Comparison of ENCODE assay signal across 8 cellular contexts in the genomic region with DNA sequence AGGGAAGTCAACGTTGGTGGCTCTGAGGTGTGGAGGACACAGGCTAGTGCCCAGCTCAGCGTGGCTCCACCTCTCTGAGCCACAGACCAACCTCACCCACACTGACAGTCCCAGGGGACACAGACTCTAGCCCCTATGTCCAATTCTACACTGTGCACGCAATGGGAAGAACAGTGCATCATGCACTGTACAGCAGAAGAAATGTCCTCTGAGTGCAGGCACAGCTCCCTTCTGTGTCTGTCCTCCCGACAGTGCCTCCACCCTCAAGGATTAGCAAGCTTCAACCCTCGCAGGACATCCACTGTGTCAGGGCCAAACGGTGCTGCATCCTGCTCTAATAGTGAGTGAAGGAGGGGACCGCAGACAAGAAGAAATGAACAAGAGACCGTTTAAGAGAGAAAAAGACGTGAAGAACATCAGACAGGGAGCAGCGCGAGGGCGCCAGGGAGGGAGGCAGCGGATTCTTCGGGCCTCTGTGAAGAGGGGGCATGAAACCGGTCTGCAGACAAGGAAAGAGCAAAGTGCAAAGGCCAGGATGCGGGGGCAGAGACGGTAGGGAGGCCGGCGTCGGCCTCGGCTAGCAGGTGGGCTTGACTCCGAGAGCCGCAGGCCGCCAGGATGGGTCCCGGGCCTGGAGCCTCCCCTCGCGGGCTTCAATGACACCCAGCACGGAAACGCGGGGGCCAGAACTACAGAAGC. TPM values are rescaled to one million over a fixed set of nuclear protein-coding genes. Genes with fewer than 3 reads are reported as not detected.
DNase-seq lines count a peak whose midpoint lies in the region; ATAC-seq, FAIRE-seq and TF ChIP-seq lines count a peak whose summit lies in the region.

No MANE protein-coding gene starts in this region.

- no peak overlapping the region for H3K4ac ChIP-seq in H9 (ENCODE audit: low read depth, low read length)

- peak overlapping the region; percentile 53 for H3K9ac ChIP-seq in H9 (ENCODE audit: extremely low read depth, insufficient read length, low read length)

- H3K27me3 ChIP-seq in H9 (ENCODE audit: insufficient read depth, low read length) (no peaks in the 10 kb centered on the region), ascending aorta (no peaks in the 10 kb centered on the region), right lobe of liver (no peaks in the 10 kb centered on the region), transverse colon (no peaks in the 10 kb centered on the region)

- H4K91ac ChIP-seq in H9 (ENCODE audit: insufficient read length, low read depth, low read length), result no peak overlapping the region

- no peak overlapping the region for H2AFZ ChIP-seq in H9 (ENCODE audit: low read length)

- H3K9me3 ChIP-seq in A549 (no peaks in the 10 kb centered on the region), H9 (ENCODE audit: control insufficient read depth, low read depth, low read length) (no peaks in the 10 kb centered on the region), ascending aorta (no peaks in the 10 kb centered on the region), right lobe of liver (no peaks in the 10 kb centered on the region), transverse colon (no peaks in the 10 kb centered on the region)

- no peak; a peak in 1 of 5 replicates for TF ChIP-seq RAD21 in A549 (conservative IDR thresholded peaks at IDR 0.05 in 1 of 2, IDR thresholded peaks at IDR 0.05 in 1 of 2)

- ATAC-seq in A549 (peak; percentile 8 to 10; a peak in 5 of 6 replicates), right lobe of liver (no peak), GM19395 (IDR thresholded peaks at IDR 0.05; ENCODE audit: unreplicated experiment) (no peak)

- no peaks in the 10 kb centered on the region for H3K27me3 Mint-ChIP-seq in H9 (ENCODE audit: low read depth)

- TF ChIP-seq EP300 in A549 (IDR thresholded peaks at IDR 0.05) (no peak), transverse colon (IDR thresholded peaks at IDR 0.05; ENCODE audit: low read depth) (no peak)

- peaks cover 10% of the 10 kb centered on the region for H3K23me2 ChIP-seq in H9 (ENCODE audit: insufficient read length, low read depth, low read length, poor library complexity, severe bottlenecking)

- H3K14ac ChIP-seq in H9 (ENCODE audit: insufficient read depth, low read length), result peak overlapping the region; percentile 16; the same call in 1 of the 2 replicates

- no peak overlapping the region for H3K18ac ChIP-seq in H9 (ENCODE audit: insufficient read length, low read depth, low read length)

- in situ Hi-C loops in transverse colon (cut with MboI; ENCODE audit: low pct_ligation_motif_present in 1 of 4, low pct_unique_long_range_greater_than_20kb in 1 of 4, low sequenced_read_pairs in 3 of 4), result no loop called here

- H3K79me2 ChIP-seq in H9 (ENCODE audit: insufficient read depth, low read length), result no peaks in the 10 kb centered on the region

- no peaks in the 10 kb centered on the region for H3K79me1 ChIP-seq in H9 (ENCODE audit: insufficient read depth, low read depth, low read length, poor library complexity, severe bottlenecking)

- H2BK12ac ChIP-seq in H9 (ENCODE audit: insufficient read length, low read depth, low read length), result no peak overlapping the region

- no peak overlapping the region for H2BK20ac ChIP-seq in H9 (ENCODE audit: low read depth, low read length, poor library complexity, severe bottlenecking)

- no peaks in the 10 kb centered on the region for H3K36me3 Mint-ChIP-seq in H9 (ENCODE audit: insufficient read depth in 1 of 3, low read depth in 3 of 3)

- H3K4me1 ChIP-seq in A549 (peaks cover 18% of the 10 kb centered on the region), H9 (ENCODE audit: insufficient read depth, low read length) (peaks cover 3% of the 10 kb centered on the region; the same call in 1 of the 2 replicates), ascending aorta (peaks cover 3 to 17% of the 10 kb centered on the region in 2 donors), right lobe of liver (peaks cover 0 to 17% (median 2%) of the 10 kb centered on the region in 4 donors), transverse colon (peaks cover 9 to 22% (median 18%) of the 10 kb centered on the region in 4 donors)

- H2BK120ac ChIP-seq in H9 (ENCODE audit: low read depth, low read length, poor library complexity, severe bottlenecking), result no peak overlapping the region

- FAIRE-seq in A549 (lab: Jason Lieb, UNC), result no peak
- no peak for FAIRE-seq in GM12892 (lab: Jason Lieb, UNC)

- TF ChIP-seq CTCF in A549 (IDR thresholded peaks at IDR 0.05) (no peak), H9 (conservative IDR thresholded peaks at IDR 0.05) (no peak), ascending aorta (IDR thresholded peaks at IDR 0.05) (no peak), right lobe of liver (IDR thresholded peaks at IDR 0.05) (no peak), transverse colon (IDR thresholded peaks at IDR 0.05) (no peak)

- 7% methylated on average over 27 of the region's 30 CpGs for WGBS in A549 (ENCODE audit: missing lambda C conversion rate)
- no CpG with 5 or more reads among the region's 30 CpGs for WGBS in H9 (ENCODE audit: extremely low coverage, insufficient read length, low lambda C conversion rate)
- 3% methylated on average over 13 of the region's 30 CpGs for WGBS in right lobe of liver (ENCODE audit: insufficient coverage, low coverage, low lambda C conversion rate, missing lambda C conversion rate)
- 4% methylated on average over 5 to 27 of the region's 30 CpGs for WGBS in transverse colon (ENCODE audit: low coverage in 1 of 2), 2 donors

- H3K56ac ChIP-seq in H9 (ENCODE audit: insufficient read length, low read depth, low read length), result no peak overlapping the region

- H3K36me3 ChIP-seq in ascending aorta, result no peaks in the 10 kb centered on the region
- no peaks in the 10 kb centered on the region for H3K36me3 ChIP-seq in right lobe of liver
- H3K36me3 ChIP-seq in transverse colon, result no peaks in the 10 kb centered on the region

- peak overlapping the region; percentile 82 to 86 for H3K4me3 Mint-ChIP-seq in H9

- H3K27ac ChIP-seq in A549 (peak overlapping the region; percentile 93 to 97), H9 (ENCODE audit: insufficient read length, low read depth, low read length) (no peak overlapping the region), ascending aorta (peak overlapping the region; percentile 84 to 91), right lobe of liver (peak overlapping the region; percentile 77 to 95 (median 78)), transverse colon (peak overlapping the region; percentile 94 to 96 (median 94))

- no peak overlapping the region for H4K5ac ChIP-seq in H9 (ENCODE audit: insufficient read length, low read depth, low read length)

- H4K8ac ChIP-seq in H9 (replicated peaks; ENCODE audit: insufficient read length, low read depth, low read length), result no peak overlapping the region

- H3K4me3 ChIP-seq in A549, result peak overlapping the region; percentile 64
- H3K4me3 ChIP-seq in ascending aorta, result peak overlapping the region; percentile 82 to 86
- peak overlapping the region; percentile 53 to 99 (median 77) for H3K4me3 ChIP-seq in right lobe of liver
- peak overlapping the region; percentile 33 to 89 (median 74) for H3K4me3 ChIP-seq in transverse colon

- DNase-seq in A549 (ENCODE audit: low read depth in 1 of 2, low spot score in 1 of 2), result no peak
- no peak for DNase-seq in H9
- DNase-seq in ascending aorta (ENCODE audit: low spot score in 2 of 2), result no peak
- DNase-seq in right lobe of liver, result no peak
- DNase-seq in transverse colon, result no peak
- no peak for DNase-seq in GM12892 (ENCODE audit: insufficient read length)
- DNase-seq in NCI-H345 treated with DMSO at 0.1 percent for 48 hours (lab: John Stamatoyannopoulos, UW; ENCODE audit: unreplicated experiment), result no peak

- no peak overlapping the region for H2BK15ac ChIP-seq in H9 (ENCODE audit: low read depth, low read length)

- H3K27ac Mint-ChIP-seq in H9, result peak overlapping the region in 2 of 3 experiments; percentile 69 to 87; a peak in 5 of 7 replicates

- H4K20me1 ChIP-seq in H9 (ENCODE audit: control insufficient read depth, insufficient read depth, insufficient read length), result no peaks in the 10 kb centered on the region

- TF ChIP-seq POLR2A in A549 (IDR thresholded peaks at IDR 0.05; ENCODE audit: low read length), result 0 out of 2 replicates have a peak, but pooled peaks have one; percentile 4
- TF ChIP-seq POLR2A in right lobe of liver (IDR thresholded peaks at IDR 0.05), result no peak
- no peak for TF ChIP-seq POLR2A in transverse colon (IDR thresholded peaks at IDR 0.05)
- no peak for TF ChIP-seq POLR2A in GM12892 (IDR thresholded peaks at IDR 0.05; ENCODE audit: low read depth, low read length)

- no peak overlapping the region for H2AK5ac ChIP-seq in H9 (ENCODE audit: insufficient read length, low read length)

- POLR2A ChIA-PET in A549 (lab: Yijun Ruan, JAX), result interaction anchor here (0.9 to 4.9 kb wide), 2 partner anchors 17 to 32 kb away, joined by 3 to 43 read pairs; a partner anchor contains a TSS

- H3K9me3 Mint-ChIP-seq in H9, result no peaks in the 10 kb centered on the region

- H3K4me1 Mint-ChIP-seq in H9, result peaks cover 8 to 11% of the 10 kb centered on the region in 2 experiments

- CTCF ChIA-PET in A549 (lab: Yijun Ruan, JAX), result interaction anchor here (0.9 to 1.7 kb wide), 4 partner anchors 10 to 139 kb away, joined by 3 to 5 read pairs (median 4); a partner anchor contains a TSS

- H3K4me2 ChIP-seq in A549 (peak overlapping the region; percentile 77), H9 (ENCODE audit: insufficient read depth, insufficient read length, low read length) (peak overlapping the region; percentile 98)

- no peak overlapping the region for H3T11ph ChIP-seq in H9 (ENCODE audit: low read length)

- intact Hi-C loops in ascending aorta (cut with DNase I), result loop anchor here (1.0 kb wide), 2 partner anchors 53 to 75 kb away; a partner anchor contains a TSS
- intact Hi-C loops in right lobe of liver (cut with DNase I), result no loop called here
- intact Hi-C loops in transverse colon (cut with DNase I; ENCODE audit: low total_unique reads), result no loop called here

- H2BK5ac ChIP-seq in H9 (ENCODE audit: insufficient read length, low read length), result no peak overlapping the region

- H3K23ac ChIP-seq in H9 (ENCODE audit: insufficient read length, low read depth, low read length), result no peak overlapping the region

RNA-seq across cellular contexts. Expression of a gene that starts 0.6 kb away (rescaled TPM):
- polyA plus RNA-seq in A549 (2011; rRNA removed) (0.70 and 0.74 TPM in 2 replicates), A549 (2017; fragmentation: RNase III; extraction: RNeasy Plus Mini Kit Qiagen cat#74134 plus additional on column Dnase treatment) (0.62 to 1.1 TPM (median 1.0 TPM) in 3 replicates)
- 0.93 and 1.6 TPM in 2 replicates for polyA plus RNA-seq in A549 (2012; cell fraction: cytosol; rRNA removed)
- 2.0 and 2.4 TPM in 2 replicates for polyA plus RNA-seq in A549 (2012; cell fraction: nucleus; rRNA removed)
- polyA minus RNA-seq in A549 (2011; rRNA and poly(A)+ RNA removed), result 0.29 and 0.41 TPM in 2 replicates
- total RNA-seq in H9 (2021) (3.4 and 3.8 TPM in 2 replicates), ascending aorta (not detected), right lobe of liver (1 to 10 TPM; 1.7 to 3.9 (median 2.4) TPM), transverse colon (10 to 100 TPM in 1 of 4 donors, 1 to 10 TPM in 3; 3.7 to 10.7 (median 6.1) TPM)
- polyA plus RNA-seq in GM12892 (2012; ENCODE audit: missing spikeins), result not detected

RNA-seq across cellular contexts. Expression of a gene that starts 6.9 kb away (rescaled TPM):
- polyA plus RNA-seq in A549 (2011; rRNA removed) (2,475 and 2,940 TPM in 2 replicates), A549 (2017; fragmentation: RNase III; extraction: RNeasy Plus Mini Kit Qiagen cat#74134 plus additional on column Dnase treatment) (2,123 to 2,259 TPM (median 2,149 TPM) in 3 replicates)
- polyA plus RNA-seq in A549 (2012; cell fraction: cytosol; rRNA removed), result 6,321 and 6,544 TPM in 2 replicates
- polyA plus RNA-seq in A549 (2012; cell fraction: nucleus; rRNA removed), result 4,034 and 5,125 TPM in 2 replicates
- 2,205 and 2,566 TPM in 2 replicates for polyA minus RNA-seq in A549 (2011; rRNA and poly(A)+ RNA removed)
- total RNA-seq in H9 (2021) (1,400 and 1,442 TPM in 2 replicates), ascending aorta (1,483 TPM), right lobe of liver (100 to 1,000 TPM; 274 to 637 (median 304) TPM), transverse colon (1,000 to 10,000 TPM in 1 of 4 donors, 100 to 1,000 TPM in 3; 513 to 1,129 (median 743) TPM)
- polyA plus RNA-seq in GM12892 (2012; ENCODE audit: missing spikeins), result 2,354 TPM

RNA-seq across cellular contexts. Expression of a gene that starts 15.3 kb away (rescaled TPM):
- polyA plus RNA-seq in A549 (2011; rRNA removed), result not detected in 2 replicates
- 0.04 and 0.11 TPM in 2 replicates for polyA plus RNA-seq in A549 (2012; cell fraction: cytosol; rRNA removed)
- 1.2 and 1.3 TPM in 2 replicates for polyA plus RNA-seq in A549 (2012; cell fraction: nucleus; rRNA removed)
- not detected in 3 replicates for polyA plus RNA-seq in A549 (2017; fragmentation: RNase III; extraction: RNeasy Plus Mini Kit Qiagen cat#74134 plus additional on column Dnase treatment)
- not detected in 2 replicates for polyA minus RNA-seq in A549 (2011; rRNA and poly(A)+ RNA removed)
- total RNA-seq in H9 (2021), result 2.0 and 2.1 TPM in 2 replicates
- not detected for total RNA-seq in ascending aorta
- total RNA-seq in right lobe of liver, result not detected
- total RNA-seq in transverse colon, result not detected
- polyA plus RNA-seq in GM12892 (2012; ENCODE audit: missing spikeins), result not detected

RNA-seq across cellular contexts. Expression of a gene that starts 17.6 kb away (rescaled TPM):
- polyA plus RNA-seq in A549 (2011; rRNA removed) (1.1 and 1.4 TPM in 2 replicates), A549 (2017; fragmentation: RNase III; extraction: RNeasy Plus Mini Kit Qiagen cat#74134 plus additional on column Dnase treatment) (1.6 to 2.4 TPM (median 2.0 TPM) in 3 replicates)
- polyA plus RNA-seq in A549 (2012; cell fraction: cytosol; rRNA removed), result 1.2 and 1.9 TPM in 2 replicates
- polyA plus RNA-seq in A549 (2012; cell fraction: nucleus; rRNA removed), result 8.8 and 15.6 TPM in 2 replicates
- polyA minus RNA-seq in A549 (2011; rRNA and poly(A)+ RNA removed), result 2.1 and 4.2 TPM in 2 replicates
- total RNA-seq in H9 (2021) (2.4 TPM in 2 replicates), ascending aorta (not detected), right lobe of liver (1 to 10 TPM in 5 of 6 experiments, under 1 TPM in 1; 0.73 to 3.1 (median 1.7) TPM), transverse colon (10 to 100 TPM in 1 of 4 donors, 1 to 10 TPM in 3; 1.3 to 19.3 (median 4.2) TPM)
- polyA plus RNA-seq in GM12892 (2012; ENCODE audit: missing spikeins), result 0.36 TPM

RNA-seq across cellular contexts. Expression of a gene that starts 26.9 kb away (rescaled TPM):
- polyA plus RNA-seq in A549 (2011; rRNA removed) (1.5 and 2.5 TPM in 2 replicates), A549 (2017; fragmentation: RNase III; extraction: RNeasy Plus Mini Kit Qiagen cat#74134 plus additional on column Dnase treatment) (9.3 to 11.1 TPM (median 9.5 TPM) in 3 replicates)
- 10.7 and 15.5 TPM in 2 replicates for polyA plus RNA-seq in A549 (2012; cell fraction: cytosol; rRNA removed)
- polyA plus RNA-seq in A549 (2012; cell fraction: nucleus; rRNA removed), result 12.5 and 14.9 TPM in 2 replicates
- polyA minus RNA-seq in A549 (2011; rRNA and poly(A)+ RNA removed), result 0.15 and 1.0 TPM in 2 replicates
- total RNA-seq in H9 (2021) (17.4 and 22.2 TPM in 2 replicates), ascending aorta (0.32 TPM), right lobe of liver (1,000 to 10,000 TPM in 4 of 6 experiments, 100 to 1,000 TPM in 2; 897 to 2,313 (median 1,164) TPM), transverse colon (10 to 100 TPM in 1 of 4 donors, 1 to 10 TPM in 1, under 1 TPM in 1, not detected in 1; 0.60 to 25.1 (median 3.7) TPM)
- 4.8 TPM for polyA plus RNA-seq in GM12892 (2012; ENCODE audit: missing spikeins)

Comparison
In these comparisons a context has a peak if more than half of its experiments do, and no peak if none do; other contexts are left out.
1. ATAC-seq: peak in A549 (2 of 2); none in right lobe of liver (0 of 4) and GM19395 (single experiment).
2. Peak in every context shown above with its lines, with median percentiles within 50 percentile points of each other: H3K4me3 ChIP-seq.